Comparison of ENCODE assay signal across 11 cellular contexts in genomic region chr5:1118231-1118698, GRCh38. TPM values are rescaled to one million over a fixed set of nuclear protein-coding genes. Genes with fewer than 3 reads are reported as not detected.
DNase-seq lines count a peak whose midpoint lies in the region; ATAC-seq and TF ChIP-seq lines count a peak whose summit lies in the region.
"Had no signal": no experiment of that assay in that cellular context is flagged by ENCODE, and none has a peak within 500 bp of the region (broad histone marks: within the 10 kb centered on the region; RNA-seq: fewer than 3 reads in every experiment).

No MANE protein-coding gene starts in this region.

- TF ChIP-seq EP300 in stomach (IDR thresholded peaks at IDR 0.05): no peak

- peaks cover 9% of the 10 kb centered on the region for H3K27me3 Mint-ChIP-seq in GM23338 (ENCODE audit: insufficient read depth, low read depth, poor library complexity)

- H3K4me3 ChIP-seq in left ventricle myocardium inferior (no peak overlapping the region), stomach (no peak overlapping the region), GM23338 (no peak overlapping the region)
- H3K4me3 ChIP-seq: coronary artery, lower lobe of right lung had no signal

- H3K27me3 ChIP-seq in left ventricle myocardium inferior (ENCODE audit: low read depth): no peaks in the 10 kb centered on the region
- no peaks in the 10 kb centered on the region for H3K27me3 ChIP-seq in stomach
- no peaks in the 10 kb centered on the region for H3K27me3 ChIP-seq in GM23338 (ENCODE audit: insufficient read depth)

- intact Hi-C loops in left ventricle myocardium inferior (cut with micrococcal nuclease) (no loop called here), stomach (cut with DNase I; ENCODE audit: low total_unique reads) (no loop called here)

- peak; percentile 51 to 76 for DNase-seq in NCI-H187 (lab: John Stamatoyannopoulos, UW)
- no peak for DNase-seq in NCI-H187 treated with DMSO at 0.1 percent for 48 hours (lab: John Stamatoyannopoulos, UW)
- peak; percentile 62 to 79 for DNase-seq in SHP77 (lab: John Stamatoyannopoulos, UW)
- no peak for DNase-seq in left ventricle myocardium inferior
- no peak for DNase-seq in stomach
- no peak for DNase-seq in KBM-7
- no peak for DNase-seq in ecto neural progenitor cell (ENCODE audit: low spot score)
- DNase-seq in GM23338 (ENCODE audit: low spot score): no peak
- DNase-seq: activated CD4-positive, alpha-beta T cell treated with anti-CD3 and anti-CD28 coated beads, Interleukin-2, amount 50 U/mL, for 4 hours; lower lobe of right lung had no signal

- H2AFZ ChIP-seq in GM23338: no peak overlapping the region

- 0 out of 2 replicates have a peak, but pooled peaks cover 4% of the 10 kb centered on the region for H3F3A ChIP-seq in GM23338 (replicated peaks; ENCODE audit: low read depth)

- H3K36me3 Mint-ChIP-seq in GM23338 (ENCODE audit: low read depth): no peaks in the 10 kb centered on the region

- no peak for ATAC-seq in GM23338

- H3K4me1 Mint-ChIP-seq in GM23338: peaks cover 11% of the 10 kb centered on the region

- H3K9me3 Mint-ChIP-seq in GM23338: no peaks in the 10 kb centered on the region

- H3K9me3 ChIP-seq in left ventricle myocardium inferior (replicated peaks) (no peaks in the 10 kb centered on the region), stomach (no peaks in the 10 kb centered on the region)
- H3K9me3 ChIP-seq: lower lobe of right lung had no signal

- H3K36me3 ChIP-seq in left ventricle myocardium inferior (no peaks in the 10 kb centered on the region), stomach (no peaks in the 10 kb centered on the region), GM23338 (ENCODE audit: insufficient read depth) (no peaks in the 10 kb centered on the region)
- H3K36me3 ChIP-seq: lower lobe of right lung had no signal

- H3K9me2 ChIP-seq in GM23338 (ENCODE audit: insufficient read depth): no peaks in the 10 kb centered on the region

- no peak for TF ChIP-seq CTCF in left ventricle myocardium inferior (IDR thresholded peaks at IDR 0.05; ENCODE audit: borderline replicate concordance)
- no peak for TF ChIP-seq CTCF in stomach (IDR thresholded peaks at IDR 0.05)
- TF ChIP-seq CTCF in GM23338 (conservative IDR thresholded peaks at IDR 0.05; ENCODE audit: low read depth in 2 of 2): no peak

- TF ChIP-seq POLR2A in stomach (IDR thresholded peaks at IDR 0.05): no peak

- H3K4me1 ChIP-seq in left ventricle myocardium inferior (peaks cover 57% of the 10 kb centered on the region), stomach (peaks cover 27 to 42% (median 36%) of the 10 kb centered on the region in 4 donors), GM23338 (ENCODE audit: insufficient read depth) (no peaks in the 10 kb centered on the region)

- in situ Hi-C loops in KBM-7 (cut with MboI; ENCODE audit: low pct_unique_long_range_greater_than_20kb, low sequenced_read_pairs): no loop called here

- H3K79me2 ChIP-seq in GM23338 (replicated peaks; ENCODE audit: insufficient read depth): no peaks in the 10 kb centered on the region

- no peak overlapping the region for H3K4me3 Mint-ChIP-seq in GM23338

- peak overlapping the region; percentile 54 for H3K27ac ChIP-seq in left ventricle myocardium inferior (replicated peaks)
- peak overlapping the region; percentile 9 to 67 (median 25) for H3K27ac ChIP-seq in stomach
- H3K27ac ChIP-seq in GM23338 (ENCODE audit: low read depth): no peak overlapping the region
- H3K27ac ChIP-seq: coronary artery, lower lobe of right lung had no signal

- H4K20me1 ChIP-seq in GM23338 (replicated peaks; ENCODE audit: insufficient read depth): no peaks in the 10 kb centered on the region

- no peak overlapping the region for H3K4me2 ChIP-seq in GM23338

- H3K27ac Mint-ChIP-seq in GM23338: no peak overlapping the region

- WGBS in stomach, 5 donors: 44 to 61% (median 56%) methylated on average over 16 of the region's 16 CpGs

TF ChIP-seq in GM23338, 12 proteins besides CTCF, POLR2A, EP300 and RAD21 (continues in another document):
- TF ChIP-seq ZNF114 (CRISPR knock-in tag; IDR thresholded peaks at IDR 0.05) (no peak), ZNF331 (CRISPR knock-in tag; IDR thresholded peaks at IDR 0.05; ENCODE audit: low read depth) (no peak), POLR2AphosphoS5 (IDR thresholded peaks at IDR 0.05; ENCODE audit: low read depth) (no peak), EZH2 (IDR thresholded peaks at IDR 0.05; ENCODE audit: low read depth, unreplicated experiment) (no peak), EZH2phosphoT487 (IDR thresholded peaks at IDR 0.05; ENCODE audit: unreplicated experiment) (no peak), REST (IDR thresholded peaks at IDR 0.05; ENCODE audit: unreplicated experiment) (no peak)

RNA-seq across cellular contexts. Expression of gene SLC12A7, which starts 6.4 kb away (rescaled TPM):
- total RNA-seq in left ventricle myocardium inferior (140 TPM), stomach (100 to 1,000 TPM in 3 of 5 donors, 10 to 100 TPM in 2; 23.9 to 346 (median 126) TPM)
- polyA plus RNA-seq in stomach (10 to 100 TPM in 2 of 3 donors, 1 to 10 TPM in 1; 4.7 to 12.4 (median 10.3) TPM), GM23338 (2016; fragmentation: Nextera tagmentation; extraction: Ambion mirVana) (7.4 TPM in 2 replicates)
- total RNA-seq in GM23338 (2014; rRNA removed; shearing (Covaris generic)): 32.2 TPM in 2 replicates

Comparison
In these comparisons a context has a peak if more than half of its experiments do, and no peak if none do; other contexts are left out.
1. DNase-seq: peak in NCI-H187 (2 of 2) and SHP77 (2 of 2); none in NCI-H187 treated with DMSO at 0.1 percent for 48 hours (single experiment), left ventricle myocardium inferior (single experiment), stomach (single experiment), KBM-7 (single experiment), ecto neural progenitor cell (single experiment) and GM23338 (single experiment).